Comparison of ENCODE assay signal across 8 cellular contexts in the genomic region with DNA sequence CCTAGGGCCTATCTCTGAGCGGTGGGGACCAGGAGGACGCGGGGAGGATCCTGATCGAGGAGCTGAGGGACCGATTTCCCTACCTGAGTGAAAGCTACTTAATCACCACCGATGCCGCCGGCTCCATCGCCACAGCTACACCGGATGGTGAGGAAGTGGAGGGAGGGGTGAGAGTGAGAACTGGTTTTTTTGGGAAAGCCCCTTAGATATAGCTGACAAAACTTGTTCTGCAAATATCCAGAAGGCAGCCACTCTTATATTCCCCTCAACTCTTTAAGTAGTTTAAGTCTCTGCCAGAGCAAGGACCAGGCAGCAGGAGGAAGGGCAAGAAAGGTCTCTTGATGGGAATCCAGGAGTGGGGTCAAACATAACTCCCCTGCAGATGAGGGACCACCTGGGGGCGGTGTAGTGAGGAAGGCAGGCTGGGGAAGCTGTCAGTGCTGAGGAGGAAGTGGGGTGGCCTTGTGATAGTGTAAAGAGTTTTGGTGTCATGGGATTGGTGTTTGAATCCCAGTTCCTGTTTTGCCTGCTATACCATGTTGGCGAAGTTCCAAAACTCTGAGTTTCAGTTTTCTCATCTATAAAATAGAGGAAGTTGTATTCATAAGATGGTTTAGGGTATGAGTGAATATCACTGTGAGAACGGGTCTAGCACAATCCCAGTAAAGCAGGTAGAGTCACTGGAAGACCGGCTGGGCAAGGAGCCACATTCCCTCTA. TPM values are rescaled to one million over a fixed set of nuclear protein-coding genes. Genes with fewer than 3 reads are reported as not detected.
DNase-seq lines count a peak whose midpoint lies in the region; ATAC-seq, FAIRE-seq and TF ChIP-seq lines count a peak whose summit lies in the region.

No MANE protein-coding gene starts in this region.

- DNase-seq in GM12891 (ENCODE audit: insufficient read length, low spot score) (peak; percentile 62), OCI-M1 (lab: John Stamatoyannopoulos, UW) (peak; percentile 94), mucosa of descending colon (peak; percentile 50 to 62 (median 52)), type B pancreatic cell (ENCODE audit: extremely low spot score, unreplicated experiment) (no peak), SHP77 treated with DMSO at 0.1 percent for 48 hours (lab: John Stamatoyannopoulos, UW) (no peak), SW 1271 (lab: John Stamatoyannopoulos, UW) (no peak)
- peak; percentile 88 for DNase-seq in activated effector memory CD4-positive, alpha-beta T cell treated with anti-CD3 and anti-CD28 coated beads, Interleukin-2, amount 50 U/mL, for 16 hours

- no peak for TF ChIP-seq CTCF in mucosa of descending colon (IDR thresholded peaks at IDR 0.05)
- TF ChIP-seq CTCF in type B pancreatic cell (conservative IDR thresholded peaks at IDR 0.05) = no peak

- no peaks in the 10 kb centered on the region for H3K9me3 Mint-ChIP-seq in type B pancreatic cell

- H3K27me3 Mint-ChIP-seq in type B pancreatic cell = peaks cover 3% of the 10 kb centered on the region

- peaks cover 4% of the 10 kb centered on the region for H3K36me3 ChIP-seq in mucosa of descending colon (ENCODE audit: low read depth)

- peaks cover 27% of the 10 kb centered on the region for H3K4me1 ChIP-seq in mucosa of descending colon (ENCODE audit: low read depth)

- H3K4me3 ChIP-seq in mucosa of descending colon = no peak overlapping the region

- no peaks in the 10 kb centered on the region for H3K9me3 ChIP-seq in mucosa of descending colon

- peak overlapping the region; percentile 88 for H3K27ac Mint-ChIP-seq in type B pancreatic cell

- TF ChIP-seq POLR2A in GM12891 (IDR thresholded peaks at IDR 0.05; ENCODE audit: low read depth, low read length) = peak; percentile 71

- peak; percentile 83 for FAIRE-seq in GM12891 (lab: Jason Lieb, UNC)

- intact Hi-C loops in mucosa of descending colon (cut with DNase I, micrococcal nuclease) = no loop called here

- peak overlapping the region; percentile 100 for H3K4me3 Mint-ChIP-seq in type B pancreatic cell

- H3K36me3 Mint-ChIP-seq in type B pancreatic cell = peaks cover 20% of the 10 kb centered on the region

- peaks cover 34% of the 10 kb centered on the region for H3K4me1 Mint-ChIP-seq in type B pancreatic cell (ENCODE audit: unreplicated experiment)

- ATAC-seq in HG02642 (IDR thresholded peaks at IDR 0.05; ENCODE audit: poor library complexity, unreplicated experiment) (peak; percentile 32), mucosa of descending colon (peak; percentile 17)

TF ChIP-seq in GM12891, 5 proteins besides CTCF, POLR2A, EP300 and RAD21:
- TF ChIP-seq SPI1 (IDR thresholded peaks at IDR 0.05; ENCODE audit: low read depth, low read length) (peak; percentile 99), PAX5 (IDR thresholded peaks at IDR 0.05; ENCODE audit: insufficient read depth, low read length, severe bottlenecking) (no peak), POU2F2 (IDR thresholded peaks at IDR 0.05; ENCODE audit: low read depth, low read length) (no peak), POLR2AphosphoS5 (IDR thresholded peaks at IDR 0.05; ENCODE audit: low read depth, low read length) (peak; percentile 79), TAF1 (IDR thresholded peaks at IDR 0.05; ENCODE audit: low read depth, low read length) (0 out of 2 replicates have a peak, but pooled peaks have one; percentile 27)
TF ChIP-seq in GM12891: peak in this region for 3.

RNA-seq across cellular contexts. Expression of gene NAGK, which starts 3.4 kb away (rescaled TPM):
- polyA plus RNA-seq in GM12891 (2012; ENCODE audit: low read depth, missing spikeins) = 126 TPM
- total RNA-seq in mucosa of descending colon (100 to 1,000 TPM in 1 of 3 donors, 10 to 100 TPM in 2; 64.5 to 105 (median 67.9) TPM), type B pancreatic cell (ENCODE audit: low replicate concordance) (102 and 139 TPM in 2 replicates)

RNA-seq across cellular contexts. Expression of gene MCEE, which starts 58.2 kb away (rescaled TPM):
- polyA plus RNA-seq in GM12891 (2012; ENCODE audit: low read depth, missing spikeins) = 18.1 TPM
- 10 to 100 TPM; 18.2 to 22.8 (median 19.1) TPM for total RNA-seq in mucosa of descending colon
- total RNA-seq in type B pancreatic cell (ENCODE audit: low replicate concordance) = 16.5 and 20.3 TPM in 2 replicates

RNA-seq across cellular contexts. Expression of gene MPHOSPH10, which starts 58.6 kb away (rescaled TPM):
- 23.3 TPM for polyA plus RNA-seq in GM12891 (2012; ENCODE audit: low read depth, missing spikeins)
- total RNA-seq in mucosa of descending colon (10 to 100 TPM; 20.6 to 26.1 (median 21.3) TPM), type B pancreatic cell (ENCODE audit: low replicate concordance) (40.2 and 41.7 TPM in 2 replicates)

Comparison
In these comparisons a context has a peak if more than half of its experiments do, and no peak if none do; other contexts are left out.
1. DNase-seq: peak in GM12891 (single experiment), OCI-M1 (single experiment), activated effector memory CD4-positive, alpha-beta T cell treated with anti-CD3 and anti-CD28 coated beads, Interleukin-2, amount 50 U/mL, for 16 hours (single experiment) and mucosa of descending colon (3 of 3); none in type B pancreatic cell (single experiment), SHP77 treated with DMSO at 0.1 percent for 48 hours (single experiment) and SW 1271 (0 of 2).